8 cellular contexts compared by ENCODE assay signal in genomic region chr5:343461-344401, GRCh38.
DNase-seq lines count a peak whose midpoint lies in the region; ATAC-seq and TF ChIP-seq lines count a peak whose summit lies in the region.

No MANE protein-coding gene starts in this region.

- no peaks in the 10 kb centered on the region for H3K36me3 ChIP-seq in adipocyte (ENCODE audit: control insufficient read depth, insufficient read depth, low read length, severe bottlenecking)

- peak; percentile 95 for DNase-seq in AG20443 (ENCODE audit: low spot score)
- DNase-seq in NCI-H510A (lab: John Stamatoyannopoulos, UW) = peak; percentile 62
- DNase-seq in adipocyte (ENCODE audit: low read depth) = peak; percentile 88
- DNase-seq in hepatic stellate cell (ENCODE audit: low spot score) = peak; percentile 86

- TF ChIP-seq POLR2A in GM18505 (IDR thresholded peaks at IDR 0.05; ENCODE audit: borderline replicate concordance, extremely low read depth, insufficient read depth, insufficient read length) = no peak

- peak overlapping the region in 16 of 21 experiments; percentile 2 to 78 (median 46) for H3K27ac ChIP-seq in skin epidermis

- H3K27me3 ChIP-seq in adipocyte (replicated peaks; ENCODE audit: control insufficient read depth, insufficient read depth, low read length) = no peaks in the 10 kb centered on the region

- H3K9me3 ChIP-seq in adipocyte (ENCODE audit: control insufficient read depth, low read length) = no peaks in the 10 kb centered on the region

- peak overlapping the region; percentile 84 for H3K9ac ChIP-seq in adipocyte (ENCODE audit: low read length)

- H3K4me1 ChIP-seq in adipocyte (ENCODE audit: control insufficient read depth, insufficient read depth, low read length) = peaks cover 4% of the 10 kb centered on the region

- ATAC-seq in GM21447 (IDR thresholded peaks at IDR 0.05; ENCODE audit: unreplicated experiment) (peak; percentile 57), GM18505 (IDR thresholded peaks at IDR 0.05; ENCODE audit: unreplicated experiment) (no peak), HG03025 (IDR thresholded peaks at IDR 0.05; ENCODE audit: low FRiP score, unreplicated experiment) (no peak)

- H3K4me3 ChIP-seq in adipocyte (ENCODE audit: low read length) = peak overlapping the region; percentile 79
- H3K4me3 ChIP-seq in skin epidermis = peak overlapping the region; percentile 21 to 43 (median 36)
